Comparison of ENCODE assay signal across 19 cellular contexts in genomic region chr9:101706929-101707328, GRCh38.
"Had no signal": no experiment of that assay in that cellular context is flagged by ENCODE, and none has a peak within 500 bp of the region (broad histone marks: within the 10 kb centered on the region; RNA-seq: fewer than 3 reads in every experiment).

No MANE protein-coding gene starts in this region.

- H3K27me3 ChIP-seq: breast epithelium, MG63 had no signal

- H3K9me3 ChIP-seq: breast epithelium, MG63 had no signal

- H3K4me1 ChIP-seq: breast epithelium had no signal

- H3K36me3 ChIP-seq: breast epithelium, MG63 had no signal

- H3K4me3 ChIP-seq: breast epithelium, MG63 had no signal

- ATAC-seq: activated CD4-positive, CD25-positive, alpha-beta regulatory T cell treated with anti-CD3 and anti-CD28 coated beads, Interleukin-2, amount 50 U/mL, for 24 hours; activated CD8-positive, alpha-beta T cell treated with anti-CD3 and anti-CD28 coated beads, Interleukin-2, amount 10 ng/mL, durations not matched to agents 7 days and 5 days; Panc1 had no signal

- H3K27ac ChIP-seq: breast epithelium had no signal

- DNase-seq: activated CD4-positive, alpha-beta T cell treated with anti-CD3 and anti-CD28 coated beads for 4 hours; activated CD4-positive, alpha-beta T cell treated with anti-CD3 and anti-CD28 coated beads, Interleukin-2, amount 50 U/mL, for 4 hours; activated CD8-positive, alpha-beta memory T cell treated with anti-CD3 and anti-CD28 coated beads, Interleukin-2, amount 50 U/mL, for 48 hours; activated CD8-positive, alpha-beta T cell treated with anti-CD3 and anti-CD28 coated beads, Interleukin-2, amount 10 ng/mL, durations not matched to agents 7 days and 5 days; activated T-cell treated with anti-CD3 and anti-CD28 coated beads, Interleukin-2, amount 50 U/mL, for 1 hour; aorta; caudate nucleus; KG1; MG63; NCI-H1105; NCI-H1694; NCI-H2029; NCI-H2107; NCI-H510A treated with DMSO at 0.1 percent for 48 hours; NK-92 treated with Interleukin-12 subunit alpha and Interleukin-12 subunit beta, amount 100 ng/mL, for 24 hours; RPMI8226 had no signal
